ENCODE assay signal across 8 cellular contexts in genomic region chr7:79176859-79177477, GRCh38.
DNase-seq lines count a peak whose midpoint lies in the region; ATAC-seq and TF ChIP-seq lines count a peak whose summit lies in the region.

No MANE protein-coding gene starts in this region.

- H3K9me3 ChIP-seq in lower lobe of right lung = no peaks in the 10 kb centered on the region

- H3K27ac ChIP-seq in lower lobe of right lung = no peak overlapping the region

- DNase-seq in EH (ENCODE audit: low read depth) = peak; percentile 64
- DNase-seq in NCI-H82 (lab: John Stamatoyannopoulos, UW) = peak; percentile 70
- DNase-seq in cerebellum (ENCODE audit: low spot score) = peak; percentile 41
- no peak for DNase-seq in lower lobe of right lung
- DNase-seq in activated T-cell treated with anti-CD3 and anti-CD28 coated beads for 4 hours = no peak
- no peak for DNase-seq in occipital lobe (lab: John Stamatoyannopoulos, UW)

- H3K36me3 ChIP-seq in lower lobe of right lung = no peaks in the 10 kb centered on the region

- ATAC-seq in HG03342 (IDR thresholded peaks at IDR 0.05; ENCODE audit: unreplicated experiment) (peak; percentile 48), lower lobe of right lung (peak in 1 of 2 donors; percentile 76), HG02588 (IDR thresholded peaks at IDR 0.05; ENCODE audit: unreplicated experiment) (no peak)

- no peaks in the 10 kb centered on the region for H3K4me1 ChIP-seq in lower lobe of right lung

- H3K27me3 ChIP-seq in lower lobe of right lung (ENCODE audit: low read depth) = no peaks in the 10 kb centered on the region

- peak; percentile 50 for TF ChIP-seq CTCF in lower lobe of right lung (IDR thresholded peaks at IDR 0.05)

- intact Hi-C loops in lower lobe of right lung (cut with DNase I) = no loop called here

- H3K4me3 ChIP-seq in lower lobe of right lung = no peak overlapping the region

Comparison
In these comparisons a context has a peak if more than half of its experiments do, and no peak if none do; other contexts are left out.
1. DNase-seq: peak in EH (single experiment), NCI-H82 (single experiment) and cerebellum (single experiment); none in lower lobe of right lung (single experiment), activated T-cell treated with anti-CD3 and anti-CD28 coated beads for 4 hours (single experiment) and occipital lobe (single experiment).